Comparison of ENCODE assay signal across 8 cellular contexts in the genomic region with DNA sequence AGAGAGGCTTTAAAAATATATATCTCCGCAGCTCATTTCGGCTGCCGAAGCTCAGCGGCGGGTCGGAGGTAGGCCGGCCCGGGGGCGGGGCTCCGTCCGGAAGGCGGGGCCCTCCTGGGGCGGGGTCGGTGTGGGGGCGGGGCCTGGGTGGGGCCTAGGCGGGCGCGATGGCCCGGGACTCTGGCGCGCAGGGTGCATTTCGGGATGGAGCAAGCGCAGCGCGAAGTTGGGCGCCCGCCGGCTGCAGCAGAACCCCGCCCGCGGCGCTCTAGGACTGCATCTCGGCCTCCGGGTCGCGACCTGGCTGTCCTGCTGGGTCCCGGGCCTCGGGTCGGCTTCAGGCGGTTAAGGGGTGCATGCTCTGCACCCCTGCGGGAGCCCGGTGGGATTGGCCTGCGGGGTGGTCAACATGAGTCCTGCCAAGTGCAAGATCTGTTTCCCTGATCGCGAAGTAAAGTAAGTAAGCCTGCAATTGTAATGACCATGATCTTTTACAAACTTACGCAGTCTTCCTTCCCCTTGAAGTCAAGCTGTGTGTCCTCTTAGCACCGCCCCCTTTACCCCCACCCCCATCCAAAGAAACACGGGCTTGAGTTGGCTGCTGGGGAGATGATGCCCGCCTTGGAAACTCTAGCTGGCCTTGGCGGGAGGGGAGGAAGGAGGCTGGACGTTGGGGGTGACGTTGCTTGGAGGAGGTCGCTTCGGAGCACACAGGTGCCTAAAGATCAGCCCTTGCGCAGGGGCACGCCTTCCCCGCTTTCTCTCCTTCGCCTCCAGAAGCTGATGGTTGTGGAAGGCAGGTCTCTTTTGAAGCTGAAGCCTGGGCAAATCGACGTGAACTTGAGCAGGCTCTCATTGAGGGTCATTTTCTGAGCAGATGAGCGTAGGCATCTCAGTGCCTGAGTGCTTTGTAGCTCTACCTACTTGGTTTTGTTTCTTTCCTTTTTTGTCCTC. TPM values are rescaled to one million over a fixed set of nuclear protein-coding genes. Genes with fewer than 3 reads are reported as not detected.
A peak's percentile ranks its signal among the peaks of the same experiment; 100 is the strongest.
DNase-seq lines count a peak whose midpoint lies in the region; ATAC-seq, FAIRE-seq and TF ChIP-seq lines count a peak whose summit lies in the region.

No MANE protein-coding gene starts in this region.

- no peaks in the 10 kb centered on the region for H3K9me3 Mint-ChIP-seq in central memory CD8-positive, alpha-beta T cell

- peak overlapping the region; percentile 48 for H3K9ac ChIP-seq in keratinocyte (ENCODE audit: control insufficient read depth, extremely low read depth, insufficient read depth, low read length)

- H3K27me3 ChIP-seq in keratinocyte (ENCODE audit: control insufficient read depth, extremely low read depth, insufficient read depth, low read length): peaks cover 5% of the 10 kb centered on the region

- H3K4me1 ChIP-seq in keratinocyte (ENCODE audit: control insufficient read depth, extremely low read depth, insufficient read depth, low read length): peaks cover 8% of the 10 kb centered on the region

- ATAC-seq in HG02938 (IDR thresholded peaks at IDR 0.05; ENCODE audit: unreplicated experiment): peak; percentile 58
- ATAC-seq in activated CD4-positive, CD25-positive, alpha-beta regulatory T cell treated with anti-CD3 and anti-CD28 coated beads, Interleukin-2, amount 50 U/mL, for 24 hours: peak; percentile 94 to 97
- peak; percentile 96 for ATAC-seq in central memory CD8-positive, alpha-beta T cell (replicated peaks; ENCODE audit: extremely low read depth, poor library complexity, severe bottlenecking)

- TF ChIP-seq POLR2A in GM15510 (IDR thresholded peaks at IDR 0.05; ENCODE audit: borderline replicate concordance, extremely low read depth, insufficient read length): peak; percentile 37

- peak overlapping the region; percentile 87 for H3K4me3 Mint-ChIP-seq in central memory CD8-positive, alpha-beta T cell

- no peak for FAIRE-seq in keratinocyte (lab: Jason Lieb, UNC)

- H3K4me2 ChIP-seq in keratinocyte (ENCODE audit: control insufficient read depth, extremely low read depth, insufficient read depth, low read depth, low read length): peak overlapping the region; percentile 94

- no peak overlapping the region for H3K27ac ChIP-seq in keratinocyte (ENCODE audit: control insufficient read depth, insufficient read depth, low read length)

- H3K36me3 Mint-ChIP-seq in central memory CD8-positive, alpha-beta T cell (ENCODE audit: insufficient read depth): peaks cover 3% of the 10 kb centered on the region

- DNase-seq in NCI-H2196 (lab: John Stamatoyannopoulos, UW; ENCODE audit: unreplicated experiment) (peak; percentile 84), keratinocyte (ENCODE audit: low read depth, low spot score) (peak; percentile 33), OCI-M2 (lab: John Stamatoyannopoulos, UW; ENCODE audit: unreplicated experiment) (no peak)
- DNase-seq in central memory CD8-positive, alpha-beta T cell (ENCODE audit: low spot score in 2 of 2): peak; percentile 65 to 68
- peak; percentile 79 for DNase-seq in stimulated activated CD4-positive, alpha-beta T cell treated with anti-CD3 and anti-CD28 coated beads, Interleukin-12 subunit alpha, Interleukin-12 subunit beta, amount 100 ng/mL, for 4 hours

- H2AFZ ChIP-seq in keratinocyte (ENCODE audit: control insufficient read depth, low read length): peak overlapping the region; percentile 89

- no peaks in the 10 kb centered on the region for H3K79me2 ChIP-seq in keratinocyte (ENCODE audit: control insufficient read depth, insufficient read depth, low read length)

- peak overlapping the region; percentile 41 for H3K27ac Mint-ChIP-seq in central memory CD8-positive, alpha-beta T cell (ENCODE audit: low read depth)

- dilution Hi-C loops in keratinocyte (cut with MboI; ENCODE audit: extremely low pct_ligation_motif_present, low sequenced_read_pairs): no loop called here

- no peaks in the 10 kb centered on the region for H3K27me3 Mint-ChIP-seq in central memory CD8-positive, alpha-beta T cell

- peak overlapping the region; percentile 36 to 64 (median 51) for H3K4me3 ChIP-seq in keratinocyte (ENCODE audit: control insufficient read depth in 2 of 3, extremely low read depth in 1 of 3, insufficient read depth in 2 of 3, low read depth in 1 of 3, low read length in 3 of 3)

- H4K20me1 ChIP-seq in keratinocyte (ENCODE audit: control insufficient read depth, extremely low read depth, insufficient read depth, low read length): no peaks in the 10 kb centered on the region

- H3K9me3 ChIP-seq in keratinocyte (ENCODE audit: control insufficient read depth, low read depth, low read length): no peaks in the 10 kb centered on the region

- H3K36me3 ChIP-seq in keratinocyte (ENCODE audit: control insufficient read depth in 2 of 2, extremely low read depth in 1 of 2, insufficient read depth in 2 of 2, low read length in 2 of 2): no peaks in the 10 kb centered on the region

- peaks cover 11% of the 10 kb centered on the region for H3K4me1 Mint-ChIP-seq in central memory CD8-positive, alpha-beta T cell

- H3K9me1 ChIP-seq in keratinocyte (ENCODE audit: control insufficient read depth, extremely low read depth, insufficient read depth, low read length): no peaks in the 10 kb centered on the region

- TF ChIP-seq CTCF in keratinocyte (optimal IDR thresholded peaks at IDR 0.05 in 1 of 3, IDR thresholded peaks at IDR 0.05 in 1 of 3, conservative IDR thresholded peaks at IDR 0.05 in 1 of 3; ENCODE audit: extremely low read depth in 1 of 3, insufficient read depth in 2 of 3, low read length in 3 of 3): no peak

RNA-seq across cellular contexts. Expression of gene ACACB, which starts 38.4 kb away (rescaled TPM):
- polyA plus RNA-seq in keratinocyte: 0.54 to 2.1 TPM (median 1.3 TPM) in 3 replicates
- polyA plus RNA-seq in keratinocyte (2011; ENCODE audit: low read depth): 0.74 TPM
- polyA plus RNA-seq in keratinocyte (2011; cell fraction: cytosol; rRNA removed): 0.27 and 0.47 TPM in 2 replicates
- polyA plus RNA-seq in keratinocyte (2011; cell fraction: nucleus; rRNA removed): 1.5 and 2.3 TPM in 2 replicates
- polyA plus RNA-seq in keratinocyte (2012; ENCODE audit: low replicate concordance): 0.54 and 1.3 TPM in 2 replicates
- 1.8 to 3.5 TPM (median 2.0 TPM) in 3 replicates for polyA minus RNA-seq in keratinocyte
- 0.77 TPM for polyA minus RNA-seq in keratinocyte (2011; cell fraction: cytosol; rRNA and poly(A)+ RNA removed)
- polyA minus RNA-seq in keratinocyte (2011; cell fraction: nucleus; rRNA and poly(A)+ RNA removed): 3.7 and 4.0 TPM in 2 replicates

RNA-seq across cellular contexts. Expression of gene UNG, which starts 57.4 kb away (rescaled TPM):
- 17.9 to 35.1 TPM (median 26.3 TPM) in 3 replicates for polyA plus RNA-seq in keratinocyte
- polyA plus RNA-seq in keratinocyte (2011; ENCODE audit: low read depth): 15.4 TPM
- 21.4 and 24.3 TPM in 2 replicates for polyA plus RNA-seq in keratinocyte (2011; cell fraction: cytosol; rRNA removed)
- polyA plus RNA-seq in keratinocyte (2011; cell fraction: nucleus; rRNA removed): 19.5 and 20.1 TPM in 2 replicates
- 17.2 and 27.4 TPM in 2 replicates for polyA plus RNA-seq in keratinocyte (2012; ENCODE audit: low replicate concordance)
- polyA minus RNA-seq in keratinocyte: 8.0 to 11.4 TPM (median 8.9 TPM) in 3 replicates
- polyA minus RNA-seq in keratinocyte (2011; cell fraction: cytosol; rRNA and poly(A)+ RNA removed): 5.8 TPM
- polyA minus RNA-seq in keratinocyte (2011; cell fraction: nucleus; rRNA and poly(A)+ RNA removed): 5.4 and 7.9 TPM in 2 replicates
